Comparison of ENCODE assay signal across 1 cellular context in genomic region chr10:79380125-79380917, GRCh38.
TF ChIP-seq lines count a peak whose summit lies in the region.

No MANE protein-coding gene starts in this region.

TF ChIP-seq in HepG2, 621 proteins besides CTCF, POLR2A, EP300 and RAD21 (continued from another document and continues in another):
- TF ChIP-seq ZNF800 (CRISPR knock-in tag; IDR thresholded peaks at IDR 0.05) (no peak; the same call in 1 of the 2 replicates), KLF16 (CRISPR knock-in tag; IDR thresholded peaks at IDR 0.05) (peak in 1 of 2 experiments; percentile 66; a peak in 1 of 4 replicates), SRSF9 (IDR thresholded peaks at IDR 0.05; ENCODE audit: borderline replicate concordance, insufficient read depth, low read depth, low read length, poor library complexity, severe bottlenecking) (no peak), ZMAT5 (CRISPR knock-in tag; IDR thresholded peaks at IDR 0.05; ENCODE audit: borderline replicate concordance, low read depth) (no peak), GATAD1 (CRISPR knock-in tag; IDR thresholded peaks at IDR 0.05) (0 out of 2 replicates have a peak, but pooled peaks have one; percentile 42), PPARG (CRISPR knock-in tag; conservative IDR thresholded peaks at IDR 0.05) (0 out of 2 replicates have a peak, but pooled peaks have one; percentile 26), ZNF432 (CRISPR knock-in tag; IDR thresholded peaks at IDR 0.05; ENCODE audit: borderline replicate concordance) (no peak), KLF11 (CRISPR knock-in tag; IDR thresholded peaks at IDR 0.05) (peak; percentile 48; the same call in 1 of the 2 replicates), LBX2 (CRISPR knock-in tag; IDR thresholded peaks at IDR 0.05; ENCODE audit: borderline replicate concordance) (no peak), MLX (CRISPR knock-in tag; IDR thresholded peaks at IDR 0.05) (peak; percentile 78), THAP7 (CRISPR knock-in tag; IDR thresholded peaks at IDR 0.05) (peak; percentile 67; the same call in 1 of the 2 replicates), ZBTB7B (CRISPR knock-in tag; IDR thresholded peaks at IDR 0.05) (0 out of 2 replicates have a peak, but pooled peaks have one; percentile 69), HINFP (CRISPR knock-in tag; IDR thresholded peaks at IDR 0.05; ENCODE audit: low read depth) (peak; percentile 99), ZNF414 (CRISPR knock-in tag; IDR thresholded peaks at IDR 0.05) (peak; percentile 65; the same call in 1 of the 2 replicates), ZNF605 (CRISPR knock-in tag; IDR thresholded peaks at IDR 0.05) (peak; percentile 62), THRA (CRISPR knock-in tag; IDR thresholded peaks at IDR 0.05; ENCODE audit: borderline replicate concordance) (0 out of 2 replicates have a peak, but pooled peaks have one; percentile 12), HNF1B (CRISPR knock-in tag; IDR thresholded peaks at IDR 0.05) (peak; percentile 75; the same call in 1 of the 2 replicates), PLRG1 (conservative IDR thresholded peaks at IDR 0.05) (no peak), GMEB2 (CRISPR knock-in tag; IDR thresholded peaks at IDR 0.05; ENCODE audit: low read depth) (no peak), ZBTB39 (CRISPR knock-in tag; IDR thresholded peaks at IDR 0.05) (no peak), ATF4 (CRISPR knock-in tag; IDR thresholded peaks at IDR 0.05) (peak in 1 of 2 experiments; percentile 53; a peak in 1 of 4 replicates), NR2C2 (CRISPR knock-in tag; IDR thresholded peaks at IDR 0.05; ENCODE audit: borderline replicate concordance) (peak; percentile 70), ZBTB42 (CRISPR knock-in tag; IDR thresholded peaks at IDR 0.05) (peak; percentile 36; the same call in 1 of the 2 replicates), ZNF460 (CRISPR knock-in tag; IDR thresholded peaks at IDR 0.05; ENCODE audit: borderline replicate concordance) (no peak), XBP1 (CRISPR knock-in tag; IDR thresholded peaks at IDR 0.05) (no peak), SALL1 (CRISPR knock-in tag; IDR thresholded peaks at IDR 0.05) (peak; percentile 90), ZSCAN25 (CRISPR knock-in tag; IDR thresholded peaks at IDR 0.05) (peak; percentile 65), ZNF660 (CRISPR knock-in tag; IDR thresholded peaks at IDR 0.05; ENCODE audit: borderline replicate concordance, low read depth) (no peak), MTA1 (CRISPR knock-in tag; IDR thresholded peaks at IDR 0.05; ENCODE audit: borderline replicate concordance) (peak; percentile 69; the same call in 1 of the 2 replicates), TEAD3 (CRISPR knock-in tag; optimal IDR thresholded peaks at IDR 0.05; ENCODE audit: borderline replicate concordance) (peak; percentile 52), PATZ1 (CRISPR knock-in tag; IDR thresholded peaks at IDR 0.05) (peak; percentile 43), HMG20B (CRISPR knock-in tag; conservative IDR thresholded peaks at IDR 0.05) (no peak), ZNF883 (CRISPR knock-in tag; IDR thresholded peaks at IDR 0.05; ENCODE audit: not compliant biosample characterization) (peak; percentile 54), MXI1 (IDR thresholded peaks at IDR 0.05; ENCODE audit: borderline replicate concordance, low read depth, low read length) (peak; percentile 59; the same call in 1 of the 3 replicates), ZNF879 (CRISPR knock-in tag; IDR thresholded peaks at IDR 0.05) (0 out of 2 replicates have a peak, but pooled peaks have one; percentile 18), CEBPG (CRISPR knock-in tag; IDR thresholded peaks at IDR 0.05) (peak; percentile 85), PITX1 (CRISPR knock-in tag; IDR thresholded peaks at IDR 0.05) (peak; percentile 83), STAT6 (CRISPR knock-in tag; IDR thresholded peaks at IDR 0.05; ENCODE audit: borderline replicate concordance) (peak; percentile 75; the same call in 1 of the 2 replicates)
